8 cellular contexts compared by ENCODE assay signal in the genomic region with DNA sequence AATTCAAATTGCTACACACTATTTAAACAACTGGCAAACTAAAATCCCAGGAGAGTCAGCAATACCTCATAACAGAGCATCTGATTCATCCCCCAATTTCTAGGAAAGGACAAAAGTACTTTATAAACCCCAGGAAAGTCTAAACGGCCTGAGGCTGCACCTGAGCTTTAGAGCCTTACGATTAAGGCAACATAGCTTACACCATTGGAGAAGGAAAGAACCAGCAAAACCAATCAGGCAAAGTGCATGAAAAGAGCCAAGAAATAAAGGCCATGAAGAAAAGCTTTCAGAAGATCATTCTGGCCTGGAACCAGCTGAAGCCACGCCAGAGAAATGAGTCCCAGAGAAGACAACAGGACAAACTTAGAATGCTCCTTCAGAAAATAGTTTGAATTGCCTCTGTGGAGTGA. TPM values are rescaled to one million over a fixed set of nuclear protein-coding genes. Genes with fewer than 3 reads are reported as not detected.
A peak's percentile ranks its signal among the peaks of the same experiment; 100 is the strongest.
DNase-seq lines count a peak whose midpoint lies in the region; ATAC-seq and TF ChIP-seq lines count a peak whose summit lies in the region.

No MANE protein-coding gene starts in this region.

- in situ Hi-C loops in SK-MEL-5 (cut with HindIII; ENCODE audit: low pct_unique_long_range_greater_than_20kb, low sequenced_read_pairs) (no loop called here), HAP-1 (cut with MboI; ENCODE audit: low sequenced_read_pairs) (no loop called here)

- H3K4me1 ChIP-seq in osteoblast (ENCODE audit: insufficient read depth, low read length): peaks cover 25% of the 10 kb centered on the region
- 0 out of 2 replicates have a peak, but pooled peaks cover 3% of the 10 kb centered on the region for H3K4me1 ChIP-seq in HAP-1

- no peak for TF ChIP-seq CTCF in fibroblast of mammary gland (conservative IDR thresholded peaks at IDR 0.05; ENCODE audit: control insufficient read depth, insufficient read depth, low read depth, low read length)
- no peak for TF ChIP-seq CTCF in osteoblast (IDR thresholded peaks at IDR 0.05; ENCODE audit: extremely low read depth, low read depth, low read length)
- no peak for TF ChIP-seq CTCF in GM20000 (IDR thresholded peaks at IDR 0.05; ENCODE audit: extremely low read depth, missing control alignments)

- peak overlapping the region; percentile 75 for H3K4me2 ChIP-seq in osteoblast (ENCODE audit: insufficient read depth, low read length)

- peaks cover 82% of the 10 kb centered on the region for H3K79me2 ChIP-seq in osteoblast (ENCODE audit: insufficient read depth, low read length)

- no peak overlapping the region for H2AFZ ChIP-seq in osteoblast (ENCODE audit: low read length)

- H3K27me3 ChIP-seq in osteoblast (ENCODE audit: insufficient read depth, low read length): no peaks in the 10 kb centered on the region
- H3K27me3 ChIP-seq in HAP-1 (ENCODE audit: low read depth): no peaks in the 10 kb centered on the region

- H3K9me3 ChIP-seq in osteoblast (ENCODE audit: low read depth, low read length) (no peaks in the 10 kb centered on the region), HAP-1 (no peaks in the 10 kb centered on the region)

- DNase-seq in Ammon's horn (ENCODE audit: low spot score) (peak; percentile 48), SK-MEL-5 (ENCODE audit: low read depth, low spot score) (peak; percentile 56), fibroblast of mammary gland (ENCODE audit: low read depth) (peak; percentile 85), osteoblast (ENCODE audit: insufficient read length, low spot score, missing footprints) (peak; percentile 58), LoVo (ENCODE audit: low spot score) (no peak), GM20000 (ENCODE audit: low spot score) (no peak), HAP-1 (ENCODE audit: low spot score in 2 of 2) (no peak)

- H3K4me3 ChIP-seq in fibroblast of mammary gland (ENCODE audit: control insufficient read depth, low read depth, low read length) (peak overlapping the region; percentile 7), osteoblast (ENCODE audit: insufficient read depth, low read length) (no peak overlapping the region), HAP-1 (no peak overlapping the region)

- H3K27ac ChIP-seq in osteoblast (ENCODE audit: low read depth, low read length): peak overlapping the region; percentile 51

- no peak for ATAC-seq in GM21619 (IDR thresholded peaks at IDR 0.05; ENCODE audit: unreplicated experiment)

- peaks cover 8% of the 10 kb centered on the region for H3K36me3 ChIP-seq in osteoblast (ENCODE audit: insufficient read depth, low read length)
- peaks cover 16% of the 10 kb centered on the region for H3K36me3 ChIP-seq in HAP-1 (replicated peaks)

- peaks cover 54% of the 10 kb centered on the region for H4K20me1 ChIP-seq in osteoblast (ENCODE audit: insufficient read depth, low read length)

RNA-seq across cellular contexts. Expression of gene PTPN9, which starts 48.1 kb away (rescaled TPM):
- 20.0 and 21.0 TPM in 2 replicates for total RNA-seq in SK-MEL-5 (2014; rRNA removed; shearing (Covaris generic))
- 20.5 and 27.1 TPM in 2 replicates for polyA plus RNA-seq in SK-MEL-5 (2015; cell fraction: cytosol; rRNA removed)
- 8.9 and 9.8 TPM in 2 replicates for polyA plus RNA-seq in SK-MEL-5 (2015; cell fraction: nucleus; rRNA removed)
- 23.9 and 24.2 TPM in 2 replicates for total RNA-seq in osteoblast

Comparison
In these comparisons a context has a peak if more than half of its experiments do, and no peak if none do; other contexts are left out.
1. DNase-seq: peak in Ammon's horn (single experiment), SK-MEL-5 (single experiment), fibroblast of mammary gland (single experiment) and osteoblast (single experiment); none in LoVo (single experiment), GM20000 (single experiment) and HAP-1 (0 of 2).